1 cellular context compared by ENCODE assay signal in genomic region chr5:154754460-154755360, GRCh38.
TF ChIP-seq lines count a peak whose summit lies in the region.

No MANE protein-coding gene starts in this region.

TF ChIP-seq in HEK293, 187 proteins besides CTCF, POLR2A, EP300 and RAD21 (continued from another document and continues in another):
- TF ChIP-seq ZSCAN18 (tag by site-specific recombination; IDR thresholded peaks at IDR 0.05) (no peak), ZNF19 (tag by site-specific recombination; IDR thresholded peaks at IDR 0.05; ENCODE audit: low read depth) (no peak), GLIS2 (tag by site-specific recombination; IDR thresholded peaks at IDR 0.05) (peak; percentile 99), PATZ1 (tag by site-specific recombination; IDR thresholded peaks at IDR 0.05) (peak; percentile 100), ZNF335 (tag by site-specific recombination; conservative IDR thresholded peaks at IDR 0.05) (peak; percentile 73), ZBTB10 (tag by site-specific recombination; IDR thresholded peaks at IDR 0.05) (peak; percentile 80), ZNF146 (tag by site-specific recombination; IDR thresholded peaks at IDR 0.05) (peak; percentile 36; the same call in 1 of the 2 replicates), BCL6B (tag by site-specific recombination; IDR thresholded peaks at IDR 0.05) (no peak), ZBTB6 (tag by site-specific recombination; IDR thresholded peaks at IDR 0.05) (no peak), ZNF311 (tag by site-specific recombination; IDR thresholded peaks at IDR 0.05; ENCODE audit: borderline replicate concordance) (no peak), ZBTB17 (tag by site-specific recombination; IDR thresholded peaks at IDR 0.05) (peak; percentile 87), ZNF211 (tag by site-specific recombination; IDR thresholded peaks at IDR 0.05; ENCODE audit: low read depth) (no peak), PRDM10 (tag by site-specific recombination; IDR thresholded peaks at IDR 0.05) (peak; percentile 91), ZNF214 (tag by site-specific recombination; IDR thresholded peaks at IDR 0.05; ENCODE audit: borderline replicate concordance) (no peak), ZNF623 (tag by site-specific recombination; IDR thresholded peaks at IDR 0.05) (no peak), ZNF202 (tag by site-specific recombination; IDR thresholded peaks at IDR 0.05; ENCODE audit: borderline replicate concordance) (0 out of 2 replicates have a peak, but pooled peaks have one; percentile 14), ZNF324 (tag by site-specific recombination; IDR thresholded peaks at IDR 0.05) (peak; percentile 88; the same call in 1 of the 2 replicates), ZBTB26 (tag by site-specific recombination; optimal IDR thresholded peaks at IDR 0.05) (peak; percentile 98), ZNF558 (tag by site-specific recombination; IDR thresholded peaks at IDR 0.05) (no peak), HOXC10 (CRISPR knock-in tag; IDR thresholded peaks at IDR 0.05) (no peak), ZNF449 (tag by site-specific recombination; IDR thresholded peaks at IDR 0.05) (0 out of 2 replicates have a peak, but pooled peaks have one; percentile 31), ZNF248 (tag by site-specific recombination; IDR thresholded peaks at IDR 0.05) (no peak), BCL11B (tag by site-specific recombination; IDR thresholded peaks at IDR 0.05; ENCODE audit: low read depth) (peak; percentile 84; the same call in 1 of the 2 replicates), ZNF677 (tag by site-specific recombination; IDR thresholded peaks at IDR 0.05) (no peak), ZBTB21 (tag by site-specific recombination; IDR thresholded peaks at IDR 0.05) (0 out of 2 replicates have a peak, but pooled peaks have one; percentile 11), ZNF175 (tag by site-specific recombination; IDR thresholded peaks at IDR 0.05) (no peak), ZNF341 (tag by site-specific recombination; IDR thresholded peaks at IDR 0.05; ENCODE audit: low read depth) (peak; percentile 72), ZNF280D (tag by site-specific recombination; IDR thresholded peaks at IDR 0.05) (no peak), ZBTB8A (tag by site-specific recombination; IDR thresholded peaks at IDR 0.05) (peak; percentile 77), ZSCAN5A (tag by site-specific recombination; IDR thresholded peaks at IDR 0.05) (peak; percentile 79; the same call in 1 of the 2 replicates), ZNF777 (tag by site-specific recombination; IDR thresholded peaks at IDR 0.05; ENCODE audit: borderline replicate concordance) (no peak), ZNF132 (tag by site-specific recombination; IDR thresholded peaks at IDR 0.05; ENCODE audit: borderline replicate concordance) (no peak), ZNF530 (tag by site-specific recombination; IDR thresholded peaks at IDR 0.05; ENCODE audit: low read depth) (no peak), ZNF701 (tag by site-specific recombination; IDR thresholded peaks at IDR 0.05) (no peak), ZFP37 (tag by site-specific recombination; IDR thresholded peaks at IDR 0.05) (peak; percentile 95), ZNF707 (tag by site-specific recombination; IDR thresholded peaks at IDR 0.05) (no peak), SP3 (tag by site-specific recombination; IDR thresholded peaks at IDR 0.05) (peak; percentile 90)
